Comparison of ENCODE assay signal across 1 cellular context in genomic region chr20:10337291-10337690, GRCh38.
A peak's percentile ranks its signal among the peaks of the same experiment; 100 is the strongest.
TF ChIP-seq lines count a peak whose summit lies in the region.

No MANE protein-coding gene starts in this region.

TF ChIP-seq in H1, 55 proteins besides CTCF, POLR2A, EP300 and RAD21:
- TF ChIP-seq TAF1 (IDR thresholded peaks at IDR 0.05; ENCODE audit: low read depth, low read length) (no peak), CEBPB (IDR thresholded peaks at IDR 0.05; ENCODE audit: low read depth, low read length) (peak; percentile 85)
